In the genomic region with DNA sequence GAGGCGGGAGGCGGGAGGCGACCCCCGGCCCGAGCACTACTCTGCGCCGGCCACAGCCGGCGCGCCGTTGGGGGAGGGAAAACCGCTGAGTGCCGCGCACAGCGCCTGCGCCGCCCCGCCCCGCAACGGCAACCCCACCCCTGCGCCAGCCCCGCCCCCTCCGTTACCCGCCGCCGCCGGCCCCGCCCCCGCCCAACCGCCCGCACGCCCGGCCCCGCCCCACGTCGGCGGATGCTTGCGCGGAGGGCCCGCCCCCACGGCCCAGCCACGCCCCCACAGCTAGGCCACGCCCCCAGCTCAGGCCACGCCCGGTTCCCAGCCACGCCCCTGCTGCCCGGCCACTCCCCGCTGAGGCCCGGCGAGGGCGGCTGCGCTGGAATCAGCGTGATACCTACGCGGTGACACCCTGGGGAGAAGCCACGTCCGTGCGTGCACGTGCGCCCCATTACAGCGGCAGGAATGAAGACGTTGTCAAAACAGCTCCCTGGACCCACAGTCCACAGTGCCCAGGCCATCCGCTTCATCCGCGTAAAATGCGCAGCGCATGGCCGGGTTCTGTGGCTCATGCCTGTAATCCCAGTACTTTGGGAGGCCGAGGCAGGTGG, we compare ENCODE assay signal across 1 cellular context.
A peak's percentile ranks its signal among the peaks of the same experiment; 100 is the strongest.
TF ChIP-seq lines count a peak whose summit lies in the region.

A gene (minus strand): TSS at position 91 of the 605 bp plus-strand sequence. CDS start 152 bp downstream, outside the sequence.

TF ChIP-seq in K562, 482 proteins besides CTCF, POLR2A, EP300 and RAD21 (continued from another document and continues in another):
- TF ChIP-seq, protein P1, sequence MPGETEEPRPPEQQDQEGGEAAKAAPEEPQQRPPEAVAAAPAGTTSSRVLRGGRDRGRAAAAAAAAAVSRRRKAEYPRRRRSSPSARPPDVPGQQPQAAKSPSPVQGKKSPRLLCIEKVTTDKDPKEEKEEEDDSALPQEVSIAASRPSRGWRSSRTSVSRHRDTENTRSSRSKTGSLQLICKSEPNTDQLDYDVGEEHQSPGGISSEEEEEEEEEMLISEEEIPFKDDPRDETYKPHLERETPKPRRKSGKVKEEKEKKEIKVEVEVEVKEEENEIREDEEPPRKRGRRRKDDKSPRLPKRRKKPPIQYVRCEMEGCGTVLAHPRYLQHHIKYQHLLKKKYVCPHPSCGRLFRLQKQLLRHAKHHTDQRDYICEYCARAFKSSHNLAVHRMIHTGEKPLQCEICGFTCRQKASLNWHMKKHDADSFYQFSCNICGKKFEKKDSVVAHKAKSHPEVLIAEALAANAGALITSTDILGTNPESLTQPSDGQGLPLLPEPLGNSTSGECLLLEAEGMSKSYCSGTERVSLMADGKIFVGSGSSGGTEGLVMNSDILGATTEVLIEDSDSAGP (CRISPR knock-in tag; IDR thresholded peaks at IDR 0.05), result no peak
- TF ChIP-seq MTA3 (IDR thresholded peaks at IDR 0.05; ENCODE audit: borderline replicate concordance) (peak; percentile 64; the same call in 1 of the 2 replicates), ZNF644 (tag; IDR thresholded peaks at IDR 0.05; ENCODE audit: low read depth) (no peak), PHTF2 (CRISPR knock-in tag; IDR thresholded peaks at IDR 0.05) (no peak), KDM5B (IDR thresholded peaks at IDR 0.05; ENCODE audit: insufficient replicate concordance, low read depth, low read length) (peak; percentile 43), MTF1 (CRISPR knock-in tag; IDR thresholded peaks at IDR 0.05; ENCODE audit: borderline replicate concordance) (no peak; the same call in 1 of the 2 replicates), ESRRB (CRISPR knock-in tag; IDR thresholded peaks at IDR 0.05; ENCODE audit: borderline replicate concordance) (no peak), SMC3 (conservative IDR thresholded peaks at IDR 0.05; ENCODE audit: insufficient read depth, low read depth, low read length) (no peak), RHOXF2B (CRISPR knock-in tag; conservative IDR thresholded peaks at IDR 0.05) (no peak), EGR1 (conservative IDR thresholded peaks at IDR 0.05) (peak; percentile 71), XRCC4 (IDR thresholded peaks at IDR 0.05; ENCODE audit: extremely low read depth, insufficient read depth, insufficient read length) (no peak), ZKSCAN8 (CRISPR knock-in tag; IDR thresholded peaks at IDR 0.05) (no peak), DPF2 (IDR thresholded peaks at IDR 0.05) (peak; percentile 81; the same call in 1 of the 2 replicates), NR2C2 (CRISPR knock-in tag; IDR thresholded peaks at IDR 0.05) (no peak), NR2C2 (tag; IDR thresholded peaks at IDR 0.05) (peak; percentile 29; the same call in 1 of the 2 replicates), HDAC1 (IDR thresholded peaks at IDR 0.05) (peak in 1 of 2 experiments; percentile 84; a peak in 2 of 4 replicates), ZNF184 (CRISPR knock-in tag; IDR thresholded peaks at IDR 0.05) (no peak), ZNF785 (CRISPR knock-in tag; IDR thresholded peaks at IDR 0.05) (no peak), ELF4 (CRISPR knock-in tag; IDR thresholded peaks at IDR 0.05) (0 out of 2 replicates have a peak, but pooled peaks have one; percentile 48), MTA1 (IDR thresholded peaks at IDR 0.05; ENCODE audit: borderline replicate concordance) (no peak; the same call in 1 of the 2 replicates), NONO (IDR thresholded peaks at IDR 0.05; ENCODE audit: low read depth in 2 of 2, low read length in 1 of 2) (peak in 1 of 2 experiments; percentile 19; a peak in 1 of 4 replicates), HCFC1 (IDR thresholded peaks at IDR 0.05; ENCODE audit: low read depth, low read length) (no peak), ZNF764 (CRISPR knock-in tag; IDR thresholded peaks at IDR 0.05; ENCODE audit: low read depth) (no peak), TEAD1 (CRISPR knock-in tag; IDR thresholded peaks at IDR 0.05) (peak in 1 of 2 experiments; percentile 55; a peak in 1 of 4 replicates), ZNF384 (IDR thresholded peaks at IDR 0.05; ENCODE audit: low read depth, low read length) (no peak), FOXK2 (conservative IDR thresholded peaks at IDR 0.05 in 1 of 2, IDR thresholded peaks at IDR 0.05 in 1 of 2; ENCODE audit: low read depth in 2 of 2) (peak; percentile 46 to 58; a peak in 3 of 4 replicates), NFXL1 (CRISPR knock-in tag; IDR thresholded peaks at IDR 0.05) (no peak), ZNF707 (CRISPR knock-in tag; conservative IDR thresholded peaks at IDR 0.05) (no peak)
- TF ChIP-seq, protein P2, sequence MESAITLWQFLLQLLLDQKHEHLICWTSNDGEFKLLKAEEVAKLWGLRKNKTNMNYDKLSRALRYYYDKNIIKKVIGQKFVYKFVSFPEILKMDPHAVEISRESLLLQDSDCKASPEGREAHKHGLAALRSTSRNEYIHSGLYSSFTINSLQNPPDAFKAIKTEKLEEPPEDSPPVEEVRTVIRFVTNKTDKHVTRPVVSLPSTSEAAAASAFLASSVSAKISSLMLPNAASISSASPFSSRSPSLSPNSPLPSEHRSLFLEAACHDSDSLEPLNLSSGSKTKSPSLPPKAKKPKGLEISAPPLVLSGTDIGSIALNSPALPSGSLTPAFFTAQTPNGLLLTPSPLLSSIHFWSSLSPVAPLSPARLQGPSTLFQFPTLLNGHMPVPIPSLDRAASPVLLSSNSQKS (CRISPR knock-in tag; IDR thresholded peaks at IDR 0.05), result no peak
- TF ChIP-seq, protein P3, sequence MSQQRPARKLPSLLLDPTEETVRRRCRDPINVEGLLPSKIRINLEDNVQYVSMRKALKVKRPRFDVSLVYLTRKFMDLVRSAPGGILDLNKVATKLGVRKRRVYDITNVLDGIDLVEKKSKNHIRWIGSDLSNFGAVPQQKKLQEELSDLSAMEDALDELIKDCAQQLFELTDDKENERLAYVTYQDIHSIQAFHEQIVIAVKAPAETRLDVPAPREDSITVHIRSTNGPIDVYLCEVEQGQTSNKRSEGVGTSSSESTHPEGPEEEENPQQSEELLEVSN (IDR thresholded peaks at IDR 0.05; ENCODE audit: borderline replicate concordance in 1 of 2, extremely low read depth in 1 of 2, insufficient read depth in 1 of 2, insufficient read length in 1 of 2, low read depth in 1 of 2, low read length in 1 of 2, poor library complexity in 1 of 2, severe bottlenecking in 1 of 2), result peak; percentile 94 to 96
- TF ChIP-seq, protein P4, sequence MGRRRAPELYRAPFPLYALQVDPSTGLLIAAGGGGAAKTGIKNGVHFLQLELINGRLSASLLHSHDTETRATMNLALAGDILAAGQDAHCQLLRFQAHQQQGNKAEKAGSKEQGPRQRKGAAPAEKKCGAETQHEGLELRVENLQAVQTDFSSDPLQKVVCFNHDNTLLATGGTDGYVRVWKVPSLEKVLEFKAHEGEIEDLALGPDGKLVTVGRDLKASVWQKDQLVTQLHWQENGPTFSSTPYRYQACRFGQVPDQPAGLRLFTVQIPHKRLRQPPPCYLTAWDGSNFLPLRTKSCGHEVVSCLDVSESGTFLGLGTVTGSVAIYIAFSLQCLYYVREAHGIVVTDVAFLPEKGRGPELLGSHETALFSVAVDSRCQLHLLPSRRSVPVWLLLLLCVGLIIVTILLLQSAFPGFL (CRISPR knock-in tag; IDR thresholded peaks at IDR 0.05), result no peak
- TF ChIP-seq, protein P5, sequence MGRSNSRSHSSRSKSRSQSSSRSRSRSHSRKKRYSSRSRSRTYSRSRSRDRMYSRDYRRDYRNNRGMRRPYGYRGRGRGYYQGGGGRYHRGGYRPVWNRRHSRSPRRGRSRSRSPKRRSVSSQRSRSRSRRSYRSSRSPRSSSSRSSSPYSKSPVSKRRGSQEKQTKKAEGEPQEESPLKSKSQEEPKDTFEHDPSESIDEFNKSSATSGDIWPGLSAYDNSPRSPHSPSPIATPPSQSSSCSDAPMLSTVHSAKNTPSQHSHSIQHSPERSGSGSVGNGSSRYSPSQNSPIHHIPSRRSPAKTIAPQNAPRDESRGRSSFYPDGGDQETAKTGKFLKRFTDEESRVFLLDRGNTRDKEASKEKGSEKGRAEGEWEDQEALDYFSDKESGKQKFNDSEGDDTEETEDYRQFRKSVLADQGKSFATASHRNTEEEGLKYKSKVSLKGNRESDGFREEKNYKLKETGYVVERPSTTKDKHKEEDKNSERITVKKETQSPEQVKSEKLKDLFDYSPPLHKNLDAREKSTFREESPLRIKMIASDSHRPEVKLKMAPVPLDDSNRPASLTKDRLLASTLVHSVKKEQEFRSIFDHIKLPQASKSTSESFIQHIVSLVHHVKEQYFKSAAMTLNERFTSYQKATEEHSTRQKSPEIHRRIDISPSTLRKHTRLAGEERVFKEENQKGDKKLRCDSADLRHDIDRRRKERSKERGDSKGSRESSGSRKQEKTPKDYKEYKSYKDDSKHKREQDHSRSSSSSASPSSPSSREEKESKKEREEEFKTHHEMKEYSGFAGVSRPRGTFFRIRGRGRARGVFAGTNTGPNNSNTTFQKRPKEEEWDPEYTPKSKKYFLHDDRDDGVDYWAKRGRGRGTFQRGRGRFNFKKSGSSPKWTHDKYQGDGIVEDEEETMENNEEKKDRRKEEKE (IDR thresholded peaks at IDR 0.05; ENCODE audit: borderline replicate concordance in 1 of 2, control insufficient read depth in 1 of 2, low read depth in 2 of 2, low read length in 1 of 2), result no peak
- TF ChIP-seq, protein P6, sequence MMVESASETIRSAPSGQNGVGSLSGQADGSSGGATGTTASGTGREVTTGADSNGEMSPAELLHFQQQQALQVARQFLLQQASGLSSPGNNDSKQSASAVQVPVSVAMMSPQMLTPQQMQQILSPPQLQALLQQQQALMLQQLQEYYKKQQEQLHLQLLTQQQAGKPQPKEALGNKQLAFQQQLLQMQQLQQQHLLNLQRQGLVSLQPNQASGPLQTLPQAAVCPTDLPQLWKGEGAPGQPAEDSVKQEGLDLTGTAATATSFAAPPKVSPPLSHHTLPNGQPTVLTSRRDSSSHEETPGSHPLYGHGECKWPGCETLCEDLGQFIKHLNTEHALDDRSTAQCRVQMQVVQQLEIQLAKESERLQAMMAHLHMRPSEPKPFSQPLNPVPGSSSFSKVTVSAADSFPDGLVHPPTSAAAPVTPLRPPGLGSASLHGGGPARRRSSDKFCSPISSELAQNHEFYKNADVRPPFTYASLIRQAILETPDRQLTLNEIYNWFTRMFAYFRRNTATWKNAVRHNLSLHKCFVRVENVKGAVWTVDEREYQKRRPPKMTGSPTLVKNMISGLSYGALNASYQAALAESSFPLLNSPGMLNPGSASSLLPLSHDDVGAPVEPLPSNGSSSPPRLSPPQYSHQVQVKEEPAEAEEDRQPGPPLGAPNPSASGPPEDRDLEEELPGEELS (CRISPR knock-in tag; IDR thresholded peaks at IDR 0.05; ENCODE audit: borderline replicate concordance), result peak; percentile 45; the same call in 1 of the 2 replicates
- TF ChIP-seq, protein P7, sequence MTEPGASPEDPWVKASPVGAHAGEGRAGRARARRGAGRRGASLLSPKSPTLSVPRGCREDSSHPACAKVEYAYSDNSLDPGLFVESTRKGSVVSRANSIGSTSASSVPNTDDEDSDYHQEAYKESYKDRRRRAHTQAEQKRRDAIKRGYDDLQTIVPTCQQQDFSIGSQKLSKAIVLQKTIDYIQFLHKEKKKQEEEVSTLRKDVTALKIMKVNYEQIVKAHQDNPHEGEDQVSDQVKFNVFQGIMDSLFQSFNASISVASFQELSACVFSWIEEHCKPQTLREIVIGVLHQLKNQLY (CRISPR knock-in tag; conservative IDR thresholded peaks at IDR 0.05), result no peak
- TF ChIP-seq, protein P8, sequence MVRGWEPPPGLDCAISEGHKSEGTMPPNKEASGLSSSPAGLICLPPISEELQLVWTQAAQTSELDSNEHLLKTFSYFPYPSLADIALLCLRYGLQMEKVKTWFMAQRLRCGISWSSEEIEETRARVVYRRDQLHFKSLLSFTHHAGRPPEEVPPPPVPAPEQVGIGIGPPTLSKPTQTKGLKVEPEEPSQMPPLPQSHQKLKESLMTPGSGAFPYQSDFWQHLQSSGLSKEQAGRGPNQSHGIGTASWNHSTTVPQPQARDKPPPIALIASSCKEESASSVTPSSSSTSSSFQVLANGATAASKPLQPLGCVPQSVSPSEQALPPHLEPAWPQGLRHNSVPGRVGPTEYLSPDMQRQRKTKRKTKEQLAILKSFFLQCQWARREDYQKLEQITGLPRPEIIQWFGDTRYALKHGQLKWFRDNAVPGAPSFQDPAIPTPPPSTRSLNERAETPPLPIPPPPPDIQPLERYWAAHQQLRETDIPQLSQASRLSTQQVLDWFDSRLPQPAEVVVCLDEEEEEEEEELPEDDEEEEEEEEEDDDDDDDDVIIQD (CRISPR knock-in tag; IDR thresholded peaks at IDR 0.05), result 0 out of 2 replicates have a peak, but pooled peaks have one; percentile 25
- TF ChIP-seq, protein P9, sequence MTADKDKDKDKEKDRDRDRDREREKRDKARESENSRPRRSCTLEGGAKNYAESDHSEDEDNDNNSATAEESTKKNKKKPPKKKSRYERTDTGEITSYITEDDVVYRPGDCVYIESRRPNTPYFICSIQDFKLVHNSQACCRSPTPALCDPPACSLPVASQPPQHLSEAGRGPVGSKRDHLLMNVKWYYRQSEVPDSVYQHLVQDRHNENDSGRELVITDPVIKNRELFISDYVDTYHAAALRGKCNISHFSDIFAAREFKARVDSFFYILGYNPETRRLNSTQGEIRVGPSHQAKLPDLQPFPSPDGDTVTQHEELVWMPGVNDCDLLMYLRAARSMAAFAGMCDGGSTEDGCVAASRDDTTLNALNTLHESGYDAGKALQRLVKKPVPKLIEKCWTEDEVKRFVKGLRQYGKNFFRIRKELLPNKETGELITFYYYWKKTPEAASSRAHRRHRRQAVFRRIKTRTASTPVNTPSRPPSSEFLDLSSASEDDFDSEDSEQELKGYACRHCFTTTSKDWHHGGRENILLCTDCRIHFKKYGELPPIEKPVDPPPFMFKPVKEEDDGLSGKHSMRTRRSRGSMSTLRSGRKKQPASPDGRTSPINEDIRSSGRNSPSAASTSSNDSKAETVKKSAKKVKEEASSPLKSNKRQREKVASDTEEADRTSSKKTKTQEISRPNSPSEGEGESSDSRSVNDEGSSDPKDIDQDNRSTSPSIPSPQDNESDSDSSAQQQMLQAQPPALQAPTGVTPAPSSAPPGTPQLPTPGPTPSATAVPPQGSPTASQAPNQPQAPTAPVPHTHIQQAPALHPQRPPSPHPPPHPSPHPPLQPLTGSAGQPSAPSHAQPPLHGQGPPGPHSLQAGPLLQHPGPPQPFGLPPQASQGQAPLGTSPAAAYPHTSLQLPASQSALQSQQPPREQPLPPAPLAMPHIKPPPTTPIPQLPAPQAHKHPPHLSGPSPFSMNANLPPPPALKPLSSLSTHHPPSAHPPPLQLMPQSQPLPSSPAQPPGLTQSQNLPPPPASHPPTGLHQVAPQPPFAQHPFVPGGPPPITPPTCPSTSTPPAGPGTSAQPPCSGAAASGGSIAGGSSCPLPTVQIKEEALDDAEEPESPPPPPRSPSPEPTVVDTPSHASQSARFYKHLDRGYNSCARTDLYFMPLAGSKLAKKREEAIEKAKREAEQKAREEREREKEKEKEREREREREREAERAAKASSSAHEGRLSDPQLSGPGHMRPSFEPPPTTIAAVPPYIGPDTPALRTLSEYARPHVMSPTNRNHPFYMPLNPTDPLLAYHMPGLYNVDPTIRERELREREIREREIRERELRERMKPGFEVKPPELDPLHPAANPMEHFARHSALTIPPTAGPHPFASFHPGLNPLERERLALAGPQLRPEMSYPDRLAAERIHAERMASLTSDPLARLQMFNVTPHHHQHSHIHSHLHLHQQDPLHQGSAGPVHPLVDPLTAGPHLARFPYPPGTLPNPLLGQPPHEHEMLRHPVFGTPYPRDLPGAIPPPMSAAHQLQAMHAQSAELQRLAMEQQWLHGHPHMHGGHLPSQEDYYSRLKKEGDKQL (CRISPR knock-in tag; IDR thresholded peaks at IDR 0.05; ENCODE audit: borderline replicate concordance), result no peak
